In genomic region chr5:32583582-32584232, GRCh38 we compare ENCODE assay signal across 8 cellular contexts. TPM values are rescaled to one million over a fixed set of nuclear protein-coding genes. Genes with fewer than 3 reads are reported as not detected.
A peak's percentile ranks its signal among the peaks of the same experiment; 100 is the strongest.
DNase-seq lines count a peak whose midpoint lies in the region; ATAC-seq and TF ChIP-seq lines count a peak whose summit lies in the region.

No MANE protein-coding gene starts in this region.

- peak; percentile 82 for ATAC-seq in GM18861 (IDR thresholded peaks at IDR 0.05; ENCODE audit: unreplicated experiment)
- peak; percentile 55 for ATAC-seq in HG02571 (IDR thresholded peaks at IDR 0.05; ENCODE audit: unreplicated experiment)

- no peak overlapping the region for H3K27ac ChIP-seq in prostate gland

- H3K36me3 ChIP-seq in iPS-15b (ENCODE audit: control insufficient read depth, insufficient read depth, low read length): no peaks in the 10 kb centered on the region
- H3K36me3 ChIP-seq in prostate gland: no peaks in the 10 kb centered on the region

- H3K9me3 ChIP-seq in iPS-15b (ENCODE audit: control insufficient read depth, insufficient read depth, low read length) (no peaks in the 10 kb centered on the region), prostate gland (no peaks in the 10 kb centered on the region)

- intact Hi-C loops in prostate gland (cut with DNase I): no loop called here

- WGBS in prostate gland: 85% methylated on average over 16 of the region's 16 CpGs

- TF ChIP-seq POLR2A in NB4 (IDR thresholded peaks at IDR 0.05; ENCODE audit: extremely low read depth, insufficient read length) (no peak), prostate gland (IDR thresholded peaks at IDR 0.05) (no peak)

- H3K27me3 ChIP-seq in iPS-15b (ENCODE audit: control insufficient read depth, insufficient read depth, low read length): no peaks in the 10 kb centered on the region
- H3K27me3 ChIP-seq in prostate gland (replicated peaks; ENCODE audit: insufficient read depth): no peaks in the 10 kb centered on the region

- no peak for TF ChIP-seq CTCF in NB4 (IDR thresholded peaks at IDR 0.05; ENCODE audit: low read depth, low read length)
- no peak for TF ChIP-seq CTCF in prostate gland (IDR thresholded peaks at IDR 0.05)

- peak overlapping the region; percentile 12 for H3K4me3 ChIP-seq in NB4 (ENCODE audit: low read depth, low read length)
- peak overlapping the region; percentile 41 for H3K4me3 ChIP-seq in iPS-15b (ENCODE audit: low read depth, low read length)
- no peak overlapping the region for H3K4me3 ChIP-seq in prostate gland

- no peak overlapping the region for H3K9ac ChIP-seq in iPS-15b (ENCODE audit: low read depth, low read length)

- DNase-seq in NB4 (ENCODE audit: low read depth) (peak; percentile 56), DMS79 (lab: John Stamatoyannopoulos, UW) (no peak), nucleus accumbens (lab: John Stamatoyannopoulos, UW) (no peak), prostate gland (ENCODE audit: low spot score) (no peak), EL (no peak)

- H3K4me1 ChIP-seq in iPS-15b (ENCODE audit: control insufficient read depth, insufficient read depth, low read length) (peaks cover 17% of the 10 kb centered on the region), prostate gland (replicated peaks) (no peaks in the 10 kb centered on the region)

RNA-seq across cellular contexts. Expression of gene SUB1, which starts 1.6 kb away (rescaled TPM):
- 100 to 1,000 TPM; 135 to 190 TPM for total RNA-seq in prostate gland

Comparison
In these comparisons a context has a peak if more than half of its experiments do, and no peak if none do; other contexts are left out.
1. H3K4me3 ChIP-seq: peak in NB4 (single experiment) and iPS-15b (single experiment); none in prostate gland (0 of 2).